9 cellular contexts compared by ENCODE assay signal in genomic region chr5:161686881-161687280, GRCh38. TPM values are rescaled to one million over a fixed set of nuclear protein-coding genes. Genes with fewer than 3 reads are reported as not detected.
"Had no signal": no experiment of that assay in that cellular context is flagged by ENCODE, and none has a peak within 500 bp of the region (broad histone marks: within the 10 kb centered on the region; RNA-seq: fewer than 3 reads in every experiment).

No MANE protein-coding gene starts in this region.

- DNase-seq: GM23248, GOT3, H7, H9, HCEC 1CT, HFFc6 had no signal

- ATAC-seq: GM23338, HCT116 had no signal

RNA-seq across cellular contexts. Expression of gene GABRA6, which starts 1.4 kb away (rescaled TPM):
- total RNA-seq: GM23248, GM23338, H1, H7, H9, HFFc6 had no signal
